9 cellular contexts compared by ENCODE assay signal in the genomic region with DNA sequence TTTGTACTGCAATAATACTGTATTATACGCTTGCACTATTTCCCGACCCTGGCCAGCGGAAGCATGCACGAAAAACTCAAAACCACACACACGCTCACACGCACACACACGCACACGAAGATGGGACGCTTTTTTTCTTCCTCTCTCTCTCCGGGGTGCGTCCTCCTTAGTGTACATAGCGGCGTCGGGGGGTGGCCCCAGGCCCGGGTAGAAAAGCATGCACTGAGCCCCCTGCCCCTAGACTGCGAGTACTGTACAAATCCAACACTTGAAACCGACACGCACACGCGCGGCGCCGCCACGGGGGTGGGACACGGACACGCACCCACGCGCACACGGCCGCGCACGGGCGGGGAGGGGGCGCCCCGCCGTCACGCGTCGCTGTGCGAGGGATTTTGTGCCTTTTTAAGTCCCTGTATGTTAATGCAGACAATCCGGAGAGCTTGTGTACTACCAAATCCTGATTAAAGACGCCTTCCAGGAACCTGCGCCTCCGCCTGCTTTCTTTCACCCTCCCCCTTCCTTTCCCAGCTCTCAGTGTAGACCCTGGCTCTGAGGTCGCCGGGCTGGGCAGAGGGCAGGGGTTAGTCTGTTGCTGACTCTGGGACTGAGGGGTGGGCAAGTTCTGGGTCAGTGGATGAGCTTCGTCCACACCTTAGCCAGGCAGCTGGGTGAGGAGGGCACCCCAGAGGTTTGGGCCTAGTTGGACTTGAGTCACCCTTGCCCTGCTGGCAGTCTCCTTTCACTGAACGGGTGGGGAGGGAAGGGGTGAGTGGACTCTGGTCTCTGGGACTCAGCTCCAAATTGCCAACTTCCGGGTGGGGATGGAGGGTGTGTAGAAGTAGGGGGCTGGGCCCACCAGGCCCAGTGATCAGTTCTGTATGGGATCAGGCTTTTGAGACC. TPM values are rescaled to one million over a fixed set of nuclear protein-coding genes. Genes with fewer than 3 reads are reported as not detected.
DNase-seq lines count a peak whose midpoint lies in the region; ATAC-seq lines count a peak whose summit lies in the region.
"Had no signal": no experiment of that assay in that cellular context is flagged by ENCODE, and none has a peak within 500 bp of the region (broad histone marks: within the 10 kb centered on the region; RNA-seq: fewer than 3 reads in every experiment).

No MANE protein-coding gene starts in this region.

- no peaks in the 10 kb centered on the region for H3K36me3 Mint-ChIP-seq in activated CD8-positive, alpha-beta memory T cell treated with anti-CD3 and anti-CD28 coated beads, Interleukin-2, amount 10 ng/mL, durations not matched to agents 7 days and 5 days
- H3K36me3 Mint-ChIP-seq in activated T-cell treated with anti-CD3 and anti-CD28 coated beads, Interleukin-2, amount 50 U/mL, for 72 hours (ENCODE audit: insufficient read depth in 2 of 2): no peaks in the 10 kb centered on the region
- no peaks in the 10 kb centered on the region for H3K36me3 Mint-ChIP-seq in immature natural killer cell

- peak; percentile 65 for DNase-seq in activated CD8-positive, alpha-beta memory T cell treated with anti-CD3 and anti-CD28 coated beads, Interleukin-2, amount 10 ng/mL, durations not matched to agents 7 days and 5 days
- no peak for DNase-seq in activated CD8-positive, alpha-beta memory T cell treated with anti-CD3 and anti-CD28 coated beads, Interleukin-2, amount 50 U/mL, for 48 hours
- peak; percentile 37 to 46 for DNase-seq in activated T-cell treated with anti-CD3 and anti-CD28 coated beads, Interleukin-2, amount 50 U/mL, for 72 hours
- DNase-seq in immature natural killer cell (peak; percentile 31 to 37 (median 33)), NCI-H1694 (lab: John Stamatoyannopoulos, UW) (no peak), NCI-H345 (lab: John Stamatoyannopoulos, UW) (no peak), RPMI8226 (no peak)

- peaks cover 9 to 33% (median 32%) of the 10 kb centered on the region in 5 donors for H3K27me3 ChIP-seq in subcutaneous abdominal adipose tissue (ENCODE audit: control insufficient read depth in 5 of 5, insufficient read depth in 4 of 5, low read length in 5 of 5)

- peaks cover 63% of the 10 kb centered on the region for H3K27me3 Mint-ChIP-seq in activated CD8-positive, alpha-beta memory T cell treated with anti-CD3 and anti-CD28 coated beads, Interleukin-2, amount 10 ng/mL, durations not matched to agents 7 days and 5 days
- H3K27me3 Mint-ChIP-seq in activated T-cell treated with anti-CD3 and anti-CD28 coated beads, Interleukin-2, amount 50 U/mL, for 72 hours (ENCODE audit: low read depth): peaks cover 56% of the 10 kb centered on the region
- peaks cover 7 to 16% (median 8%) of the 10 kb centered on the region in 3 donors for H3K27me3 Mint-ChIP-seq in immature natural killer cell (ENCODE audit: low read depth in 3 of 3)

- no peaks in the 10 kb centered on the region for H3K36me3 ChIP-seq in subcutaneous abdominal adipose tissue (ENCODE audit: control insufficient read depth in 5 of 5, insufficient read depth in 5 of 5, low read length in 5 of 5)

- H3K4me1 Mint-ChIP-seq in activated CD8-positive, alpha-beta memory T cell treated with anti-CD3 and anti-CD28 coated beads, Interleukin-2, amount 10 ng/mL, durations not matched to agents 7 days and 5 days: peaks cover 17% of the 10 kb centered on the region
- peaks cover 10% of the 10 kb centered on the region for H3K4me1 Mint-ChIP-seq in activated T-cell treated with anti-CD3 and anti-CD28 coated beads, Interleukin-2, amount 50 U/mL, for 72 hours (ENCODE audit: low read depth)
- H3K4me1 Mint-ChIP-seq in immature natural killer cell: peaks cover 18 to 26% of the 10 kb centered on the region in 2 donors

- H3K9me3 ChIP-seq in subcutaneous abdominal adipose tissue (ENCODE audit: control insufficient read depth in 5 of 5, low read length in 5 of 5): no peaks in the 10 kb centered on the region

- no peaks in the 10 kb centered on the region for H3K9me3 Mint-ChIP-seq in activated CD8-positive, alpha-beta memory T cell treated with anti-CD3 and anti-CD28 coated beads, Interleukin-2, amount 10 ng/mL, durations not matched to agents 7 days and 5 days (ENCODE audit: low read depth)
- no peaks in the 10 kb centered on the region for H3K9me3 Mint-ChIP-seq in activated T-cell treated with anti-CD3 and anti-CD28 coated beads, Interleukin-2, amount 50 U/mL, for 72 hours
- no peaks in the 10 kb centered on the region for H3K9me3 Mint-ChIP-seq in immature natural killer cell

- peak; percentile 38 for ATAC-seq in activated CD8-positive, alpha-beta memory T cell treated with anti-CD3 and anti-CD28 coated beads, Interleukin-2, amount 10 ng/mL, durations not matched to agents 7 days and 5 days
- peak; percentile 56 to 61 for ATAC-seq in activated T-cell treated with anti-CD3 and anti-CD28 coated beads, Interleukin-2, amount 50 U/mL, for 72 hours (replicated peaks in 1 of 2)

- H3K4me3 ChIP-seq in subcutaneous abdominal adipose tissue (ENCODE audit: low read depth in 1 of 5, low read length in 5 of 5): peak overlapping the region in 3 of 5 donors; percentile 26 to 41 (median 32)

- H3K4me1 ChIP-seq in subcutaneous abdominal adipose tissue (ENCODE audit: control insufficient read depth in 5 of 5, insufficient read depth in 5 of 5, low read length in 5 of 5): peaks cover 0 to 17% (median 11%) of the 10 kb centered on the region in 5 donors

- no peak overlapping the region for H3K27ac ChIP-seq in subcutaneous abdominal adipose tissue (ENCODE audit: low read depth, low read length)

- peak overlapping the region; percentile 43 for H3K4me3 Mint-ChIP-seq in activated CD8-positive, alpha-beta memory T cell treated with anti-CD3 and anti-CD28 coated beads, Interleukin-2, amount 10 ng/mL, durations not matched to agents 7 days and 5 days
- peak overlapping the region; percentile 64 to 88 for H3K4me3 Mint-ChIP-seq in activated T-cell treated with anti-CD3 and anti-CD28 coated beads, Interleukin-2, amount 50 U/mL, for 72 hours
- peak overlapping the region; percentile 72 to 84 (median 76) for H3K4me3 Mint-ChIP-seq in immature natural killer cell

- CTCF ChIA-PET in activated CD8-positive, alpha-beta memory T cell treated with anti-CD3 and anti-CD28 coated beads, Interleukin-2, amount 10 ng/mL, durations not matched to agents 7 days and 5 days (lab: Charles Lee): interaction anchor here (0.8 kb wide), 1 partner anchor 10 kb away, joined by 3 read pairs; no protein-coding TSS in a partner anchor

- no peak overlapping the region for H3K9ac ChIP-seq in subcutaneous abdominal adipose tissue (ENCODE audit: low read length in 5 of 5)

- H3K27ac Mint-ChIP-seq in activated CD8-positive, alpha-beta memory T cell treated with anti-CD3 and anti-CD28 coated beads, Interleukin-2, amount 10 ng/mL, durations not matched to agents 7 days and 5 days: peak overlapping the region; percentile 29
- no peak overlapping the region for H3K27ac Mint-ChIP-seq in activated T-cell treated with anti-CD3 and anti-CD28 coated beads, Interleukin-2, amount 50 U/mL, for 72 hours
- no peak overlapping the region for H3K27ac Mint-ChIP-seq in immature natural killer cell

RNA-seq across cellular contexts. Expression of gene SLC22A7, which starts 21.6 kb away (rescaled TPM):
- not detected for total RNA-seq in activated CD8-positive, alpha-beta memory T cell treated with anti-CD3 and anti-CD28 coated beads, Interleukin-2, amount 10 ng/mL, durations not matched to agents 7 days and 5 days
- not detected for total RNA-seq in activated T-cell treated with anti-CD3 and anti-CD28 coated beads, Interleukin-2, amount 50 U/mL, for 72 hours
- not detected for polyA plus RNA-seq in immature natural killer cell
- polyA plus RNA-seq: esophagus had no signal

RNA-seq across cellular contexts. Expression of gene CRIP3, which starts 32.2 kb away (rescaled TPM):
- under 1 TPM; 0.50 to 0.66 TPM for total RNA-seq in activated CD8-positive, alpha-beta memory T cell treated with anti-CD3 and anti-CD28 coated beads, Interleukin-2, amount 10 ng/mL, durations not matched to agents 7 days and 5 days
- total RNA-seq in activated T-cell treated with anti-CD3 and anti-CD28 coated beads, Interleukin-2, amount 50 U/mL, for 72 hours: under 1 TPM; 0.82 to 0.90 TPM
- polyA plus RNA-seq in immature natural killer cell: 1 to 10 TPM in 1 of 3 donors, under 1 TPM in 2; 0.26 to 1.3 (median 0.35) TPM

RNA-seq across cellular contexts. Expression of gene TTBK1, which starts 33.1 kb away (rescaled TPM):
- under 1 TPM; 0.20 to 0.80 TPM for total RNA-seq in activated CD8-positive, alpha-beta memory T cell treated with anti-CD3 and anti-CD28 coated beads, Interleukin-2, amount 10 ng/mL, durations not matched to agents 7 days and 5 days
- total RNA-seq in activated T-cell treated with anti-CD3 and anti-CD28 coated beads, Interleukin-2, amount 50 U/mL, for 72 hours: 1 to 10 TPM; 1.1 to 1.2 TPM
- not detected for polyA plus RNA-seq in immature natural killer cell

RNA-seq across cellular contexts. Expression of gene DNPH1, which starts 47.1 kb away (rescaled TPM):
- total RNA-seq in activated CD8-positive, alpha-beta memory T cell treated with anti-CD3 and anti-CD28 coated beads, Interleukin-2, amount 10 ng/mL, durations not matched to agents 7 days and 5 days: 10 to 100 TPM; 54.0 to 60.0 TPM
- total RNA-seq in activated T-cell treated with anti-CD3 and anti-CD28 coated beads, Interleukin-2, amount 50 U/mL, for 72 hours: 10 to 100 TPM; 38.3 to 42.3 TPM
- 10 to 100 TPM; 23.7 to 36.8 (median 33.6) TPM for polyA plus RNA-seq in immature natural killer cell

Comparison
In these comparisons a context has a peak if more than half of its experiments do, and no peak if none do; other contexts are left out.
1. DNase-seq: peak in activated CD8-positive, alpha-beta memory T cell treated with anti-CD3 and anti-CD28 coated beads, Interleukin-2, amount 10 ng/mL, durations not matched to agents 7 days and 5 days (single experiment), activated T-cell treated with anti-CD3 and anti-CD28 coated beads, Interleukin-2, amount 50 U/mL, for 72 hours (2 of 2) and immature natural killer cell (3 of 3); none in activated CD8-positive, alpha-beta memory T cell treated with anti-CD3 and anti-CD28 coated beads, Interleukin-2, amount 50 U/mL, for 48 hours (single experiment), NCI-H1694 (single experiment), NCI-H345 (single experiment) and RPMI8226 (single experiment).
2. Peak in every context shown above with its lines, with median percentiles within 50 percentile points of each other: H3K4me3 Mint-ChIP-seq.